In genomic region chr9:135414293-135414692, GRCh38 we compare ENCODE assay signal across 13 cellular contexts.
"Had no signal": no experiment of that assay in that cellular context is flagged by ENCODE, and none has a peak within 500 bp of the region (broad histone marks: within the 10 kb centered on the region; RNA-seq: fewer than 3 reads in every experiment).

No MANE protein-coding gene starts in this region.

- H3K9me3 ChIP-seq: ascending aorta, breast epithelium, thyroid gland had no signal

- DNase-seq: activated naive CD4-positive, alpha-beta T cell treated with anti-CD3 and anti-CD28 coated beads for 36 hours; dorsolateral prefrontal cortex; retina; stimulated activated CD4-positive, alpha-beta T cell treated with anti-CD3 and anti-CD28 coated beads, Interleukin-2, amount 100 ng/mL, for 48 hours; T1000; thyroid gland had no signal

- ATAC-seq: activated CD4-positive, CD25-positive, alpha-beta regulatory T cell treated with anti-CD3 and anti-CD28 coated beads, Interleukin-2, amount 50 U/mL, for 24 hours; natural killer cell treated with Interleukin-12 subunit alpha and Interleukin-12 subunit beta and Interleukin-15 and Interleukin-18, amount 100 ng/mL, for 72 hours; stimulated activated memory B cell treated with anti-CD40 and anti-IgM and Interleukin-4, amounts not matched to agents 10 μg/mL and 1 μg/mL and 100 μg/mL, for 72 hours had no signal

- H3K4me1 ChIP-seq: ascending aorta, breast epithelium, thyroid gland had no signal

- H3K4me3 ChIP-seq: ascending aorta, breast epithelium, dorsolateral prefrontal cortex, thyroid gland had no signal

- H3K27ac ChIP-seq: ascending aorta, breast epithelium, dorsolateral prefrontal cortex, thyroid gland had no signal

- FAIRE-seq: endometrium, urothelium cell line had no signal

- H3K36me3 ChIP-seq: ascending aorta, breast epithelium, thyroid gland had no signal

- H3K27me3 ChIP-seq: ascending aorta, dorsolateral prefrontal cortex, thyroid gland had no signal
